16 cellular contexts compared by ENCODE assay signal in the genomic region with DNA sequence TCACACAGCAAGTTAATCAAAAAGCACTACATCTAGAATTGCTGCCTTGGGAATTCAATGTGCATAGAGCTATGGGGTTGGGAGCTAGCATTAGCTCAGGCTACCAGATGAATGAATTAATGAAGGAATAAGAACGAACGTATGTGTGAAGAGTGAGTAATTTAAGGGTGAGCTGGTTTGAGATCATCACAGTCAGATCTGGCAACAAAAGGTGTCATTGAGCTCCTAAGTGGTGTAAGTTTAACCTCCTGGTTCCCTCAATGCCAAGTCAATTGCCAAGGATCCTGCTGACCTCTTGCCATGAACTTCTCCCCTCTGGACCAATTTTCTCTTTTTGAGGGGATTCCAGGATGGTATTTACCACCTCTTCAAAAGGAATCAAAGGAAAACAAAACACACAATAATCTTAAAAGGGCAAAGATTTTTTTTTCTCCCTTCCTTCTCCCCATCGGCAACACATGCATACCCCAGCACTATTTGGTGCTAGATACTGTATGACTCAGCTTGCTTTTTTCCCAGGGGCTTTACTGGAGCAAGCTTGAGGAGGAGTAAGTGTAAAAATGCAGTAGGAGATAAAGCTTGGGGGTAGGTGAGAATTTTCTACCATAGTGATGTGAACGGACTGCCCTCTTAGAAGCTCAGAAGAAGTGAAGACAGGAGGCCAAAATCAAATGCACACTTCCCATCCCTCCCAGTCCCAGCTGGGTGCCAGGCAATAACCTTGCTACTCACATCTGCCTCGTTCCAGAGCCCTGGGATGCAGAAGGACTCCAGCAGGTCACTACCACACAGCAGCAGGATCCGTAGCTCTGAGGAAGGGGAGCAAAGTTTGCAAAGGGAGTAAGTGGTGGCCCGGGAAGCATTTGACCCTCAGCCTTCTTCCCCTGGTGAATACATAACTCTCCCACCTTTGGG.
A peak's percentile ranks its signal among the peaks of the same experiment; 100 is the strongest.
DNase-seq lines count a peak whose midpoint lies in the region; ATAC-seq and TF ChIP-seq lines count a peak whose summit lies in the region.
"Had no signal": no experiment of that assay in that cellular context is flagged by ENCODE, and none has a peak within 500 bp of the region (broad histone marks: within the 10 kb centered on the region; RNA-seq: fewer than 3 reads in every experiment).

No MANE protein-coding gene starts in this region.

- H3K27me3 ChIP-seq in breast epithelium, result no peaks in the 10 kb centered on the region
- H3K27me3 ChIP-seq in left lung, result no peaks in the 10 kb centered on the region
- H3K27me3 ChIP-seq in subcutaneous abdominal adipose tissue (ENCODE audit: control insufficient read depth in 5 of 5, insufficient read depth in 4 of 5, low read length in 5 of 5), result no peaks in the 10 kb centered on the region

- H3K9me3 Mint-ChIP-seq in MCF 10A (ENCODE audit: unreplicated experiment), result no peaks in the 10 kb centered on the region
- H3K9me3 Mint-ChIP-seq in immature natural killer cell, result no peaks in the 10 kb centered on the region
- H3K9me3 Mint-ChIP-seq: activated T-helper 2 cell treated with anti-CD3 and anti-CD28 coated beads, Interferon-gamma antibody, Interleukin-2, Interleukin-4, amounts not matched to agents 10 μg/mL and 5 μg/mL and 100 μg/mL, durations not matched to agents 14 hours and 24 hours and 36 hours; stimulated activated memory B cell treated with anti-CD40 and anti-IgM and Interleukin-4, amounts not matched to agents 10 μg/mL and 1 μg/mL and 100 μg/mL, for 72 hours had no signal

- H3K27ac ChIP-seq in breast epithelium (no peak overlapping the region), left lung (peak overlapping the region; percentile 67 to 95), subcutaneous abdominal adipose tissue (ENCODE audit: low read depth, low read length) (peak overlapping the region; percentile 96)

- peak overlapping the region in 1 of 5 donors; percentile 71 for H3K9ac ChIP-seq in subcutaneous abdominal adipose tissue (ENCODE audit: low read length in 5 of 5)

- ATAC-seq in left lung (no peak), GM18858 (IDR thresholded peaks at IDR 0.05; ENCODE audit: unreplicated experiment) (no peak), HG02588 (IDR thresholded peaks at IDR 0.05; ENCODE audit: unreplicated experiment) (no peak)
- ATAC-seq: K562; stimulated activated memory B cell treated with anti-CD40 and anti-IgM and Interleukin-4, amounts not matched to agents 10 μg/mL and 1 μg/mL and 100 μg/mL, for 72 hours had no signal

- no peak overlapping the region for H3K4me3 ChIP-seq in breast epithelium
- H3K4me3 ChIP-seq in left lung, result no peak overlapping the region
- no peak overlapping the region for H3K4me3 ChIP-seq in subcutaneous abdominal adipose tissue (ENCODE audit: low read depth in 1 of 5, low read length in 5 of 5)
- H3K4me3 ChIP-seq: coronary artery, K562 had no signal

- TF ChIP-seq CTCF in MCF 10A (IDR thresholded peaks at IDR 0.05; ENCODE audit: unreplicated experiment), result no peak
- TF ChIP-seq CTCF in breast epithelium (IDR thresholded peaks at IDR 0.05), result no peak
- TF ChIP-seq CTCF in left lung (IDR thresholded peaks at IDR 0.05), result no peak

- H3K4me1 Mint-ChIP-seq in MCF 10A (ENCODE audit: insufficient read depth, unreplicated experiment), result peaks cover 57% of the 10 kb centered on the region
- H3K4me1 Mint-ChIP-seq in immature natural killer cell, result no peaks in the 10 kb centered on the region

- H3K36me3 ChIP-seq in breast epithelium (no peaks in the 10 kb centered on the region), left lung (no peaks in the 10 kb centered on the region), subcutaneous abdominal adipose tissue (ENCODE audit: control insufficient read depth in 5 of 5, insufficient read depth in 5 of 5, low read length in 5 of 5) (no peaks in the 10 kb centered on the region)

- BruUV-seq in MCF 10A (replicated peaks; lab: Mats Ljungman, UMichigan), result no TSS peak

- H3K27me3 Mint-ChIP-seq in MCF 10A (ENCODE audit: insufficient read depth, unreplicated experiment) (no peaks in the 10 kb centered on the region), immature natural killer cell (ENCODE audit: low read depth in 3 of 3) (peaks cover under 1 to 5% (median 4%) of the 10 kb centered on the region in 3 donors)

- DNase-seq in MCF 10A (ENCODE audit: unreplicated experiment) (peak; percentile 73), breast epithelium (ENCODE audit: low spot score in 2 of 2) (no peak), astrocyte of the hippocampus (ENCODE audit: low read depth, low spot score) (peak; percentile 56), left lung (no peak), immature natural killer cell (no peak)
- DNase-seq: activated CD4-positive, alpha-beta T cell treated with anti-CD3 and anti-CD28 coated beads for 1 hour; GF-D8; NCI-H446 treated with DMSO at 0.1 percent for 48 hours; SIG-M5 had no signal

- POLR2A ChIA-PET in MCF 10A (lab: Yijun Ruan, JAX), result interaction anchor here (0.7 to 7.2 kb wide), 18 partner anchors 7 to 316 kb away, joined by 3 to 94 read pairs (median 14); a partner anchor contains a TSS

- CTCF ChIA-PET in MCF 10A (lab: Yijun Ruan, JAX), result interaction anchor here (0.6 to 9.4 kb wide), 11 partner anchors 12 to 317 kb away, joined by 3 to 253 read pairs (median 6); no protein-coding TSS in a partner anchor

- H3K36me3 Mint-ChIP-seq in MCF 10A (ENCODE audit: insufficient read depth, unreplicated experiment) (peaks cover 6% of the 10 kb centered on the region), immature natural killer cell (no peaks in the 10 kb centered on the region)
- H3K36me3 Mint-ChIP-seq: stimulated activated memory B cell treated with anti-CD40 and anti-IgM and Interleukin-4, amounts not matched to agents 10 μg/mL and 1 μg/mL and 100 μg/mL, for 72 hours had no signal

- H3K4me1 ChIP-seq in breast epithelium (peaks cover 4 to 13% of the 10 kb centered on the region in 2 donors), left lung (peaks cover 20 to 47% of the 10 kb centered on the region in 2 donors), subcutaneous abdominal adipose tissue (ENCODE audit: control insufficient read depth in 5 of 5, insufficient read depth in 5 of 5, low read length in 5 of 5) (peaks cover 19 to 64% (median 52%) of the 10 kb centered on the region in 5 donors)

- H3K27ac Mint-ChIP-seq in MCF 10A (ENCODE audit: low read depth, unreplicated experiment) (peak overlapping the region; percentile 88), immature natural killer cell (no peak overlapping the region)
- H3K27ac Mint-ChIP-seq: activated T-helper 2 cell treated with anti-CD3 and anti-CD28 coated beads, Interferon-gamma antibody, Interleukin-2, Interleukin-4, amounts not matched to agents 10 μg/mL and 5 μg/mL and 100 μg/mL, durations not matched to agents 14 hours and 24 hours and 36 hours; stimulated activated memory B cell treated with anti-CD40 and anti-IgM and Interleukin-4, amounts not matched to agents 10 μg/mL and 1 μg/mL and 100 μg/mL, for 72 hours had no signal

- TF ChIP-seq POLR2A in breast epithelium (IDR thresholded peaks at IDR 0.05), result no peak

- H3K4me3 Mint-ChIP-seq in MCF 10A (ENCODE audit: unreplicated experiment) (peak overlapping the region; percentile 9), immature natural killer cell (no peak overlapping the region)
- H3K4me3 Mint-ChIP-seq: stimulated activated memory B cell treated with anti-CD40 and anti-IgM and Interleukin-4, amounts not matched to agents 10 μg/mL and 1 μg/mL and 100 μg/mL, for 72 hours had no signal

- intact Hi-C loops in MCF 10A (cut with micrococcal nuclease) (no loop called here), breast epithelium (cut with DNase I; ENCODE audit: low total_unique reads) (no loop called here), left lung (cut with DNase I) (no loop called here)

- H3K9me3 ChIP-seq in breast epithelium (no peaks in the 10 kb centered on the region), left lung (no peaks in the 10 kb centered on the region), subcutaneous abdominal adipose tissue (ENCODE audit: control insufficient read depth in 5 of 5, low read length in 5 of 5) (no peaks in the 10 kb centered on the region)

Comparison
In these comparisons a context has a peak if more than half of its experiments do, and no peak if none do; other contexts are left out.
1. DNase-seq: peak in MCF 10A (single experiment) and astrocyte of the hippocampus (single experiment); none in breast epithelium (0 of 2), left lung (0 of 2) and immature natural killer cell (0 of 3).
2. H3K27ac ChIP-seq: peak in left lung (2 of 2) and subcutaneous abdominal adipose tissue (single experiment); none in breast epithelium (0 of 2).